In the genomic region with DNA sequence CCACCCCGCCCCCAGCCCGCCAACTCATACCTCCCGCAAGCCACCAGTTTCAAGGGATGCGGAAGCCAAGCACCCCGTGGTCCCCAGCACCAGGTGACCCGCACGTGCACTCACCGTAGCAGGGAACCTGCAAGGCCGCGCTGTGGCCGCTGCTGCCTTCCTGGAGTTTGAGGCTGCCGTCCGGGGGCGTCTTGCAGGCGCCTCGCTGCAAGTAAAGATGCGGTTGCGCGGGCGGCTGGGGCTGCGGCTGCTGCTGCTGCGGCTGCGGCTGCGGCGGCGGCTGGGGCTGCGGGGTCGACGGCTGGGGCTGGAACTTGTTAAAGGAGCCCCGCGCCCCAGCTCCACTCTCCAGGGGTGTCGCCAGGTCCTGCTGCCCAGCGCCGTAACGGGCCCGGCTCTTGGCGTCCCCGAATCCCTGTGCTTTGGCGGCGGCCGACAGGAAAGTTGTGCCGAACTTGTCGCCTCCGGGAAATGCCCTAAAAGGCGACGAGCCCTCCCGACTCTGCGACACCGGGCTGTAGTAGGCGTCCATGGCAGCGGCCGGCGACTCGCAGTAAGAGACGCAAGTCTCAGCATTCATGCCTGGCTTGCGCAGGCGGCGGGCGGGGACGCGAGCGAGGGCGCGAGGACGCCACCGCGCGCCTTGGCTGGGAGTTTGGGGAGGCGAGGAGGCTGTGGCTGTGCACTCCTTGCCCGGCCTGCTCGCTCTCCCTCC, we compare ENCODE assay signal across 1 cellular context.
TF ChIP-seq lines count a peak whose summit lies in the region.

A gene (minus strand): TSS at position 657 of the 715 bp plus-strand sequence. CDS start 77 bp downstream, at position 580.

TF ChIP-seq in HepG2, 621 proteins besides CTCF, POLR2A, EP300 and RAD21 (continued from another document):
- TF ChIP-seq, protein P1, sequence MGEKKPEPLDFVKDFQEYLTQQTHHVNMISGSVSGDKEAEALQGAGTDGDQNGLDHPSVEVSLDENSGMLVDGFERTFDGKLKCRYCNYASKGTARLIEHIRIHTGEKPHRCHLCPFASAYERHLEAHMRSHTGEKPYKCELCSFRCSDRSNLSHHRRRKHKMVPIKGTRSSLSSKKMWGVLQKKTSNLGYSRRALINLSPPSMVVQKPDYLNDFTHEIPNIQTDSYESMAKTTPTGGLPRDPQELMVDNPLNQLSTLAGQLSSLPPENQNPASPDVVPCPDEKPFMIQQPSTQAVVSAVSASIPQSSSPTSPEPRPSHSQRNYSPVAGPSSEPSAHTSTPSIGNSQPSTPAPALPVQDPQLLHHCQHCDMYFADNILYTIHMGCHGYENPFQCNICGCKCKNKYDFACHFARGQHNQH (CRISPR knock-in tag; IDR thresholded peaks at IDR 0.05): no peak
- TF ChIP-seq KMT2A (CRISPR knock-in tag; IDR thresholded peaks at IDR 0.05) (no peak), EZH2 (conservative IDR thresholded peaks at IDR 0.05; ENCODE audit: low read depth, low read length) (peak; percentile 84), NFATC3 (CRISPR knock-in tag; IDR thresholded peaks at IDR 0.05) (no peak), NPAS2 (CRISPR knock-in tag; IDR thresholded peaks at IDR 0.05; ENCODE audit: borderline replicate concordance) (no peak), ERF (CRISPR knock-in tag; IDR thresholded peaks at IDR 0.05) (no peak), SAFB2 (CRISPR knock-in tag; IDR thresholded peaks at IDR 0.05; ENCODE audit: borderline replicate concordance, low read depth) (no peak), ZNF878 (CRISPR knock-in tag; IDR thresholded peaks at IDR 0.05) (no peak), ZNF781 (CRISPR knock-in tag; IDR thresholded peaks at IDR 0.05; ENCODE audit: borderline replicate concordance, not compliant biosample characterization) (no peak), ZNF780A (CRISPR knock-in tag; IDR thresholded peaks at IDR 0.05) (no peak), MTF2 (CRISPR knock-in tag; IDR thresholded peaks at IDR 0.05; ENCODE audit: borderline replicate concordance) (0 out of 2 replicates have a peak, but pooled peaks have one; percentile 35), ZNF777 (CRISPR knock-in tag; IDR thresholded peaks at IDR 0.05) (0 out of 2 replicates have a peak, but pooled peaks have one; percentile 16), AGO1 (IDR thresholded peaks at IDR 0.05; ENCODE audit: low read depth, low read length, poor library complexity, severe bottlenecking) (no peak), ARNT (IDR thresholded peaks at IDR 0.05) (no peak), BHLHE40 (IDR thresholded peaks at IDR 0.05; ENCODE audit: low read length) (peak; percentile 39; the same call in 1 of the 2 replicates), GFI1 (CRISPR knock-in tag; IDR thresholded peaks at IDR 0.05; ENCODE audit: borderline replicate concordance) (no peak), ZNF572 (CRISPR knock-in tag; IDR thresholded peaks at IDR 0.05) (no peak), SOX5 (CRISPR knock-in tag; IDR thresholded peaks at IDR 0.05; ENCODE audit: borderline replicate concordance) (no peak), THYN1 (CRISPR knock-in tag; IDR thresholded peaks at IDR 0.05; ENCODE audit: borderline replicate concordance, low read depth) (no peak), HNRNPLL (IDR thresholded peaks at IDR 0.05; ENCODE audit: low read depth, low read length, poor library complexity, severe bottlenecking) (peak; percentile 78)
- TF ChIP-seq, protein P2, sequence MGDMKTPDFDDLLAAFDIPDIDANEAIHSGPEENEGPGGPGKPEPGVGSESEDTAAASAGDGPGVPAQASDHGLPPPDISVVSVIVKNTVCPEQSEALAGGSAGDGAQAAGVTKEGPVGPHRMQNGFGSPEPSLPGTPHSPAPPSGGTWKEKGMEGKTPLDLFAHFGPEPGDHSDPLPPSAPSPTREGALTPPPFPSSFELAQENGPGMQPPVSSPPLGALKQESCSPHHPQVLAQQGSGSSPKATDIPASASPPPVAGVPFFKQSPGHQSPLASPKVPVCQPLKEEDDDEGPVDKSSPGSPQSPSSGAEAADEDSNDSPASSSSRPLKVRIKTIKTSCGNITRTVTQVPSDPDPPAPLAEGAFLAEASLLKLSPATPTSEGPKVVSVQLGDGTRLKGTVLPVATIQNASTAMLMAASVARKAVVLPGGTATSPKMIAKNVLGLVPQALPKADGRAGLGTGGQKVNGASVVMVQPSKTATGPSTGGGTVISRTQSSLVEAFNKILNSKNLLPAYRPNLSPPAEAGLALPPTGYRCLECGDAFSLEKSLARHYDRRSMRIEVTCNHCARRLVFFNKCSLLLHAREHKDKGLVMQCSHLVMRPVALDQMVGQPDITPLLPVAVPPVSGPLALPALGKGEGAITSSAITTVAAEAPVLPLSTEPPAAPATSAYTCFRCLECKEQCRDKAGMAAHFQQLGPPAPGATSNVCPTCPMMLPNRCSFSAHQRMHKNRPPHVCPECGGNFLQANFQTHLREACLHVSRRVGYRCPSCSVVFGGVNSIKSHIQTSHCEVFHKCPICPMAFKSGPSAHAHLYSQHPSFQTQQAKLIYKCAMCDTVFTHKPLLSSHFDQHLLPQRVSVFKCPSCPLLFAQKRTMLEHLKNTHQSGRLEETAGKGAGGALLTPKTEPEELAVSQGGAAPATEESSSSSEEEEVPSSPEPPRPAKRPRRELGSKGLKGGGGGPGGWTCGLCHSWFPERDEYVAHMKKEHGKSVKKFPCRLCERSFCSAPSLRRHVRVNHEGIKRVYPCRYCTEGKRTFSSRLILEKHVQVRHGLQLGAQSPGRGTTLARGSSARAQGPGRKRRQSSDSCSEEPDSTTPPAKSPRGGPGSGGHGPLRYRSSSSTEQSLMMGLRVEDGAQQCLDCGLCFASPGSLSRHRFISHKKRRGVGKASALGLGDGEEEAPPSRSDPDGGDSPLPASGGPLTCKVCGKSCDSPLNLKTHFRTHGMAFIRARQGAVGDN (CRISPR knock-in tag; IDR thresholded peaks at IDR 0.05): peak; percentile 23; the same call in 1 of the 2 replicates
- TF ChIP-seq, protein P3, sequence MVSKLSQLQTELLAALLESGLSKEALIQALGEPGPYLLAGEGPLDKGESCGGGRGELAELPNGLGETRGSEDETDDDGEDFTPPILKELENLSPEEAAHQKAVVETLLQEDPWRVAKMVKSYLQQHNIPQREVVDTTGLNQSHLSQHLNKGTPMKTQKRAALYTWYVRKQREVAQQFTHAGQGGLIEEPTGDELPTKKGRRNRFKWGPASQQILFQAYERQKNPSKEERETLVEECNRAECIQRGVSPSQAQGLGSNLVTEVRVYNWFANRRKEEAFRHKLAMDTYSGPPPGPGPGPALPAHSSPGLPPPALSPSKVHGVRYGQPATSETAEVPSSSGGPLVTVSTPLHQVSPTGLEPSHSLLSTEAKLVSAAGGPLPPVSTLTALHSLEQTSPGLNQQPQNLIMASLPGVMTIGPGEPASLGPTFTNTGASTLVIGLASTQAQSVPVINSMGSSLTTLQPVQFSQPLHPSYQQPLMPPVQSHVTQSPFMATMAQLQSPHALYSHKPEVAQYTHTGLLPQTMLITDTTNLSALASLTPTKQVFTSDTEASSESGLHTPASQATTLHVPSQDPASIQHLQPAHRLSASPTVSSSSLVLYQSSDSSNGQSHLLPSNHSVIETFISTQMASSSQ (IDR thresholded peaks at IDR 0.05; ENCODE audit: low read depth): no peak
- TF ChIP-seq, protein P3 (CRISPR knock-in tag; IDR thresholded peaks at IDR 0.05; ENCODE audit: borderline replicate concordance): no peak
- TF ChIP-seq, protein P4, sequence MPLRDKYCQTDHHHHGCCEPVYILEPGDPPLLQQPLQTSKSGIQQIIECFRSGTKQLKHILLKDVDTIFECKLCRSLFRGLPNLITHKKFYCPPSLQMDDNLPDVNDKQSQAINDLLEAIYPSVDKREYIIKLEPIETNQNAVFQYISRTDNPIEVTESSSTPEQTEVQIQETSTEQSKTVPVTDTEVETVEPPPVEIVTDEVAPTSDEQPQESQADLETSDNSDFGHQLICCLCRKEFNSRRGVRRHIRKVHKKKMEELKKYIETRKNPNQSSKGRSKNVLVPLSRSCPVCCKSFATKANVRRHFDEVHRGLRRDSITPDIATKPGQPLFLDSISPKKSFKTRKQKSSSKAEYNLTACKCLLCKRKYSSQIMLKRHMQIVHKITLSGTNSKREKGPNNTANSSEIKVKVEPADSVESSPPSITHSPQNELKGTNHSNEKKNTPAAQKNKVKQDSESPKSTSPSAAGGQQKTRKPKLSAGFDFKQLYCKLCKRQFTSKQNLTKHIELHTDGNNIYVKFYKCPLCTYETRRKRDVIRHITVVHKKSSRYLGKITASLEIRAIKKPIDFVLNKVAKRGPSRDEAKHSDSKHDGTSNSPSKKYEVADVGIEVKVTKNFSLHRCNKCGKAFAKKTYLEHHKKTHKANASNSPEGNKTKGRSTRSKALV (CRISPR knock-in tag; IDR thresholded peaks at IDR 0.05): peak; percentile 75
- TF ChIP-seq, protein P5, sequence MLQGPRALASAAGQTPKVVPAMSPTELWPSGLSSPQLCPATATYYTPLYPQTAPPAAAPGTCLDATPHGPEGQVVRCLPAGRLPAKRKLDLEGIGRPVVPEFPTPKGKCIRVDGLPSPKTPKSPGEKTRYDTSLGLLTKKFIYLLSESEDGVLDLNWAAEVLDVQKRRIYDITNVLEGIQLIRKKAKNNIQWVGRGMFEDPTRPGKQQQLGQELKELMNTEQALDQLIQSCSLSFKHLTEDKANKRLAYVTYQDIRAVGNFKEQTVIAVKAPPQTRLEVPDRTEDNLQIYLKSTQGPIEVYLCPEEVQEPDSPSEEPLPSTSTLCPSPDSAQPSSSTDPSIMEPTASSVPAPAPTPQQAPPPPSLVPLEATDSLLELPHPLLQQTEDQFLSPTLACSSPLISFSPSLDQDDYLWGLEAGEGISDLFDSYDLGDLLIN (CRISPR knock-in tag; IDR thresholded peaks at IDR 0.05; ENCODE audit: borderline replicate concordance): no peak
- TF ChIP-seq, protein P6, sequence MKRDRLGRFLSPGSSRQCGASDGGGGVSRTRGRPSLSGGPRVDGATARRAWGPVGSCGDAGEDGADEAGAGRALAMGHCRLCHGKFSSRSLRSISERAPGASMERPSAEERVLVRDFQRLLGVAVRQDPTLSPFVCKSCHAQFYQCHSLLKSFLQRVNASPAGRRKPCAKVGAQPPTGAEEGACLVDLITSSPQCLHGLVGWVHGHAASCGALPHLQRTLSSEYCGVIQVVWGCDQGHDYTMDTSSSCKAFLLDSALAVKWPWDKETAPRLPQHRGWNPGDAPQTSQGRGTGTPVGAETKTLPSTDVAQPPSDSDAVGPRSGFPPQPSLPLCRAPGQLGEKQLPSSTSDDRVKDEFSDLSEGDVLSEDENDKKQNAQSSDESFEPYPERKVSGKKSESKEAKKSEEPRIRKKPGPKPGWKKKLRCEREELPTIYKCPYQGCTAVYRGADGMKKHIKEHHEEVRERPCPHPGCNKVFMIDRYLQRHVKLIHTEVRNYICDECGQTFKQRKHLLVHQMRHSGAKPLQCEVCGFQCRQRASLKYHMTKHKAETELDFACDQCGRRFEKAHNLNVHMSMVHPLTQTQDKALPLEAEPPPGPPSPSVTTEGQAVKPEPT (CRISPR knock-in tag; IDR thresholded peaks at IDR 0.05; ENCODE audit: low read depth): no peak
TF ChIP-seq in HepG2: peak in this region for 7.
